ENCODE assay signal across 1 cellular context in genomic region chr12:123232807-123233504, GRCh38.
TF ChIP-seq lines count a peak whose summit lies in the region.

TSS of gene MPHOSPH9 (minus strand) at chr12:123233141. CDS start at chr12:123230364, 2,777 bp downstream.
TSS of gene MTRFR (plus strand) at chr12:123233436. CDS start at chr12:123253675, 20,239 bp downstream.

TF ChIP-seq in HepG2, 621 proteins besides CTCF, POLR2A, EP300 and RAD21 (continued from another document and continues in another):
- TF ChIP-seq ZC3H4 (CRISPR knock-in tag; IDR thresholded peaks at IDR 0.05; ENCODE audit: borderline replicate concordance) (peak; percentile 82; the same call in 1 of the 2 replicates), RXRB (CRISPR knock-in tag; IDR thresholded peaks at IDR 0.05; ENCODE audit: borderline replicate concordance) (peak; percentile 55), ZBTB3 (CRISPR knock-in tag; IDR thresholded peaks at IDR 0.05; ENCODE audit: borderline replicate concordance, low read depth) (0 out of 2 replicates have a peak, but pooled peaks have one; percentile 25), GZF1 (CRISPR knock-in tag; IDR thresholded peaks at IDR 0.05) (no peak), STAT6 (CRISPR knock-in tag; IDR thresholded peaks at IDR 0.05; ENCODE audit: borderline replicate concordance) (0 out of 2 replicates have a peak, but pooled peaks have one; percentile 74), ZMYM3 (CRISPR knock-in tag; IDR thresholded peaks at IDR 0.05) (no peak), RFX3 (CRISPR knock-in tag; IDR thresholded peaks at IDR 0.05) (no peak), PHF20 (CRISPR knock-in tag; IDR thresholded peaks at IDR 0.05) (peak; percentile 75), NR3C1 (CRISPR knock-in tag; IDR thresholded peaks at IDR 0.05) (no peak), ZNF558 (CRISPR knock-in tag; IDR thresholded peaks at IDR 0.05; ENCODE audit: borderline replicate concordance) (no peak; the same call in 1 of the 2 replicates), ZNF766 (CRISPR knock-in tag; IDR thresholded peaks at IDR 0.05; ENCODE audit: borderline replicate concordance) (peak; percentile 82; the same call in 1 of the 2 replicates), ZNF674 (CRISPR knock-in tag; IDR thresholded peaks at IDR 0.05; ENCODE audit: low read depth) (no peak), TCF7 (IDR thresholded peaks at IDR 0.05; ENCODE audit: low read depth) (no peak), DPF2 (CRISPR knock-in tag; IDR thresholded peaks at IDR 0.05; ENCODE audit: borderline replicate concordance, low read depth) (no peak), HNRNPLL (IDR thresholded peaks at IDR 0.05; ENCODE audit: low read depth, low read length, poor library complexity, severe bottlenecking) (peak; percentile 82), TBL1XR1 (IDR thresholded peaks at IDR 0.05; ENCODE audit: borderline replicate concordance, low read length, partially characterized antibody) (no peak), KLF16 (CRISPR knock-in tag; IDR thresholded peaks at IDR 0.05) (peak in 1 of 2 experiments; percentile 88; a peak in 2 of 4 replicates), ZNF841 (CRISPR knock-in tag; IDR thresholded peaks at IDR 0.05; ENCODE audit: borderline replicate concordance) (no peak), RBM39 (IDR thresholded peaks at IDR 0.05; ENCODE audit: low read depth, low read length, poor library complexity, severe bottlenecking) (peak; percentile 87), HOXA5 (CRISPR knock-in tag; IDR thresholded peaks at IDR 0.05) (peak; percentile 88), ZNF44 (CRISPR knock-in tag; IDR thresholded peaks at IDR 0.05) (peak; percentile 38; the same call in 1 of the 2 replicates), CBX2 (IDR thresholded peaks at IDR 0.05; ENCODE audit: low read depth, low read length) (no peak), CBX2 (CRISPR knock-in tag; IDR thresholded peaks at IDR 0.05; ENCODE audit: low read depth) (no peak), RBM22 (optimal IDR thresholded peaks at IDR 0.05; ENCODE audit: low read length) (no peak), TFDP1 (CRISPR knock-in tag; IDR thresholded peaks at IDR 0.05; ENCODE audit: borderline replicate concordance) (peak; percentile 89), ZKSCAN8 (CRISPR knock-in tag; IDR thresholded peaks at IDR 0.05; ENCODE audit: borderline replicate concordance) (peak; percentile 73; the same call in 1 of the 2 replicates), ZFP41 (CRISPR knock-in tag; IDR thresholded peaks at IDR 0.05; ENCODE audit: borderline replicate concordance) (peak; percentile 91; the same call in 1 of the 2 replicates), ELF3 (CRISPR knock-in tag; IDR thresholded peaks at IDR 0.05) (peak; percentile 50), SMAD1 (CRISPR knock-in tag; IDR thresholded peaks at IDR 0.05; ENCODE audit: borderline replicate concordance, low read depth) (0 out of 2 replicates have a peak, but pooled peaks have one; percentile 54), HDAC6 (IDR thresholded peaks at IDR 0.05; ENCODE audit: low read depth, low read length) (no peak), ZBTB2 (CRISPR knock-in tag; IDR thresholded peaks at IDR 0.05; ENCODE audit: low read depth) (no peak), ZNF484 (CRISPR knock-in tag; IDR thresholded peaks at IDR 0.05; ENCODE audit: borderline replicate concordance, low read depth) (no peak), ZNF678 (CRISPR knock-in tag; IDR thresholded peaks at IDR 0.05) (peak; percentile 95), PAWR (CRISPR knock-in tag; IDR thresholded peaks at IDR 0.05; ENCODE audit: borderline replicate concordance) (no peak), TSC22D2 (CRISPR knock-in tag; IDR thresholded peaks at IDR 0.05; ENCODE audit: borderline replicate concordance) (peak; percentile 62; the same call in 1 of the 2 replicates), ZBTB39 (CRISPR knock-in tag; IDR thresholded peaks at IDR 0.05) (no peak), ZNF777 (CRISPR knock-in tag; IDR thresholded peaks at IDR 0.05) (peak; percentile 47; the same call in 1 of the 2 replicates), RARG (CRISPR knock-in tag; IDR thresholded peaks at IDR 0.05; ENCODE audit: low read depth) (peak; percentile 11; the same call in 1 of the 2 replicates), ATAD3A (CRISPR knock-in tag; IDR thresholded peaks at IDR 0.05) (0 out of 2 replicates have a peak, but pooled peaks have one; percentile 51), SRY (CRISPR knock-in tag; IDR thresholded peaks at IDR 0.05) (peak; percentile 67; the same call in 1 of the 2 replicates), ZMAT3 (CRISPR knock-in tag; conservative IDR thresholded peaks at IDR 0.05) (peak; percentile 95), ZFP62 (CRISPR knock-in tag; IDR thresholded peaks at IDR 0.05) (no peak), REST (IDR thresholded peaks at IDR 0.05; ENCODE audit: borderline replicate concordance in 1 of 2, low read depth in 1 of 2, low read length in 2 of 2) (peak in 1 of 2 experiments; percentile 76; a peak in 1 of 4 replicates), GATA4 (IDR thresholded peaks at IDR 0.05; ENCODE audit: borderline replicate concordance, low read depth) (peak; percentile 95), ZNF83 (CRISPR knock-in tag; IDR thresholded peaks at IDR 0.05; ENCODE audit: borderline replicate concordance) (peak; percentile 86), CBX5 (CRISPR knock-in tag; IDR thresholded peaks at IDR 0.05; ENCODE audit: borderline replicate concordance) (0 out of 2 replicates have a peak, but pooled peaks have one; percentile 65), ZNF317 (CRISPR knock-in tag; IDR thresholded peaks at IDR 0.05) (peak; percentile 79; the same call in 1 of the 2 replicates), MED1 (CRISPR knock-in tag; IDR thresholded peaks at IDR 0.05) (peak; percentile 85), MYC (CRISPR knock-in tag; IDR thresholded peaks at IDR 0.05; ENCODE audit: borderline replicate concordance) (peak; percentile 92), ZNF280D (CRISPR knock-in tag; IDR thresholded peaks at IDR 0.05) (peak; percentile 68; the same call in 1 of the 2 replicates), ZFP82 (CRISPR knock-in tag; IDR thresholded peaks at IDR 0.05; ENCODE audit: borderline replicate concordance) (peak; percentile 46; the same call in 1 of the 2 replicates), GATAD1 (CRISPR knock-in tag; IDR thresholded peaks at IDR 0.05) (peak; percentile 73; the same call in 1 of the 2 replicates), SKIL (CRISPR knock-in tag; IDR thresholded peaks at IDR 0.05; ENCODE audit: borderline replicate concordance) (no peak)
